ENCODE assay signal across 8 cellular contexts in the genomic region with DNA sequence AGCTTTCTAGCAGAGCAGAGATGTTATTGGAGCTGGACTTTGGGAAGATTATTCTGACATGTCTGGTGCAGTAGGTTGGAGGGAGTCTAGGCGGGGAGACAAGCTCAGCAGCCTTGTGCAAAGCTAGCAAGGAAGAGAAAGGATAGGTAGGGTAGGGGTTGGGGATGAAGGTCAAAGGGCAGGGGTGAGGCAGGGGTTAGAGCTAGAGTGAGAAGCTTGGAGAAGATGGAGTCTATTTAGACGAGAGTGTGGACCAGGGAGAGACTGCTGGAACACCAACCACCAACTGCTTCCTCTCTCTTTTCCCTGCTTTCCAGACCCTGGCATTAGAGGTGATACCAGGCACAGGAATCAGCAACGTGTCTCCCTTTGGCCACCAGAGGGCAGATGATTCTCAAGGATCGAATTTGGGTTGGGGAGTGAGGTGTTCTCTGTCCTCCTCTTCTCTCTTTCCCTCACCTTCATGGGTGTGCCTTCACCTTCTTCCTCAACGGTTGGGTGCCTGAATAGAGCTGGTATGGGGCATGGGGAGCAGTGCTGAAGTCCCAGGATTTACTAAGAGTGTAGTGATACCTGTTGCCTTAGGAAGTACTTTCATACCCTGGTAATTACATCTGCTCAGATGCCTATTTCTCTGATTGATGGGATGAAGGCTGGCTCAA. TPM values are rescaled to one million over a fixed set of nuclear protein-coding genes. Genes with fewer than 3 reads are reported as not detected.
DNase-seq lines count a peak whose midpoint lies in the region; ATAC-seq and TF ChIP-seq lines count a peak whose summit lies in the region.

No MANE protein-coding gene starts in this region.

- CTCF ChIA-PET in A673 (lab: Charles Lee) = interaction anchor here (0.5 to 4.5 kb wide), 4 partner anchors 32 to 111 kb away, joined by 4 to 44 read pairs (median 8); no protein-coding TSS in a partner anchor

- H3K36me3 Mint-ChIP-seq in GM23338 (ENCODE audit: low read depth) = no peaks in the 10 kb centered on the region; the same call in 2 of the 3 replicates

- no peaks in the 10 kb centered on the region for H3K27me3 ChIP-seq in A673 (replicated peaks; ENCODE audit: insufficient read depth, low read depth, low read length, poor library complexity)
- no peaks in the 10 kb centered on the region for H3K27me3 ChIP-seq in GM23338 (ENCODE audit: insufficient read depth)

- H3K4me1 ChIP-seq in A673 (ENCODE audit: insufficient read depth, low read length, poor library complexity, severe bottlenecking) = peaks cover 25% of the 10 kb centered on the region
- H3K4me1 ChIP-seq in GM23338 (ENCODE audit: insufficient read depth) = peaks cover 41% of the 10 kb centered on the region

- no TSS peak for BruUV-seq in A673 (replicated peaks; lab: Mats Ljungman, UMichigan)

- peak overlapping the region; percentile 45; the same call in 1 of the 2 replicates for H2AFZ ChIP-seq in GM23338

- TF ChIP-seq CTCF in A673 (conservative IDR thresholded peaks at IDR 0.05; ENCODE audit: low read depth, low read length) = peak; percentile 90
- TF ChIP-seq CTCF in GM23338 (conservative IDR thresholded peaks at IDR 0.05; ENCODE audit: low read depth in 2 of 2) = peak; percentile 75 to 99

- DNase-seq in A673 (ENCODE audit: low spot score) (peak; percentile 91), GM23338 (ENCODE audit: low spot score) (peak; percentile 96), NCI-H446 (lab: John Stamatoyannopoulos, UW) (peak; percentile 78 to 91), cerebellar nuclear complex (lab: John Stamatoyannopoulos, UW) (peak; percentile 39 to 82), kidney glomerular epithelial cell (lab: John Stamatoyannopoulos, UW) (peak; percentile 74)
- peak; percentile 59 to 66 for DNase-seq in activated CD4-positive, alpha-beta T cell treated with anti-CD3 and anti-CD28 coated beads for 24 hours (ENCODE audit: low read depth in 2 of 2)
- DNase-seq in stimulated activated CD4-positive, alpha-beta T cell treated with anti-CD3 and anti-CD28 coated beads, Interleukin-2, amount 100 ng/mL, for 4 hours (ENCODE audit: low read depth) = peak; percentile 61

- peak; percentile 48 for ATAC-seq in GM23338
- ATAC-seq in HG03571 (IDR thresholded peaks at IDR 0.05; ENCODE audit: unreplicated experiment) = no peak

- H3K9me3 Mint-ChIP-seq in GM23338 = no peaks in the 10 kb centered on the region

- peaks cover 21% of the 10 kb centered on the region for H4K20me1 ChIP-seq in GM23338 (replicated peaks; ENCODE audit: insufficient read depth)

- peak overlapping the region; percentile 73; the same call in 1 of the 2 replicates for H3K27ac Mint-ChIP-seq in GM23338

- H3F3A ChIP-seq in GM23338 (replicated peaks; ENCODE audit: low read depth) = peaks cover 15% of the 10 kb centered on the region

- H3K9me2 ChIP-seq in GM23338 (ENCODE audit: insufficient read depth) = no peaks in the 10 kb centered on the region

- H3K27ac ChIP-seq in A673 (ENCODE audit: low read depth, low read length, poor library complexity, severe bottlenecking) (no peak overlapping the region), GM23338 (ENCODE audit: low read depth) (peak overlapping the region; percentile 39; the same call in 1 of the 2 replicates)

- H3K4me3 Mint-ChIP-seq in GM23338 = peak overlapping the region; percentile 37; the same call in 2 of the 3 replicates

- peaks cover 14% of the 10 kb centered on the region for H3K27me3 Mint-ChIP-seq in GM23338 (ENCODE audit: insufficient read depth, low read depth, poor library complexity)

- no peaks in the 10 kb centered on the region for H3K36me3 ChIP-seq in A673 (ENCODE audit: insufficient read depth, low read length, poor library complexity, severe bottlenecking)
- no peaks in the 10 kb centered on the region for H3K36me3 ChIP-seq in GM23338 (ENCODE audit: insufficient read depth)

- intact Hi-C loops in A673 (cut with micrococcal nuclease; ENCODE audit: unreplicated experiment) = loop anchor here (1.0 to 10.0 kb wide), 2 partner anchors 69 to 138 kb away; a partner anchor contains a TSS

- POLR2A ChIA-PET in A673 (lab: Charles Lee; ENCODE audit: low non-redundant PET) = no interaction called here

- H3K4me1 Mint-ChIP-seq in GM23338 = peaks cover 50% of the 10 kb centered on the region

- H3K79me2 ChIP-seq in GM23338 (replicated peaks; ENCODE audit: insufficient read depth) = peaks cover 29% of the 10 kb centered on the region

- no peaks in the 10 kb centered on the region for H3K9me3 ChIP-seq in A673 (ENCODE audit: low read depth, low read length, poor library complexity, severe bottlenecking)

- no peak overlapping the region for H3K4me3 ChIP-seq in A673 (ENCODE audit: low read depth, low read length, poor library complexity, severe bottlenecking)
- H3K4me3 ChIP-seq in GM23338 = no peak overlapping the region

- H3K4me2 ChIP-seq in GM23338 = peak overlapping the region; percentile 70; the same call in 1 of the 2 replicates

TF ChIP-seq in GM23338, 12 proteins besides CTCF, POLR2A, EP300 and RAD21 (continues in another document):
- TF ChIP-seq EZH2phosphoT487 (IDR thresholded peaks at IDR 0.05; ENCODE audit: unreplicated experiment) (no peak), NANOG (IDR thresholded peaks at IDR 0.05; ENCODE audit: borderline replicate concordance) (no peak)
- TF ChIP-seq, protein P1, sequence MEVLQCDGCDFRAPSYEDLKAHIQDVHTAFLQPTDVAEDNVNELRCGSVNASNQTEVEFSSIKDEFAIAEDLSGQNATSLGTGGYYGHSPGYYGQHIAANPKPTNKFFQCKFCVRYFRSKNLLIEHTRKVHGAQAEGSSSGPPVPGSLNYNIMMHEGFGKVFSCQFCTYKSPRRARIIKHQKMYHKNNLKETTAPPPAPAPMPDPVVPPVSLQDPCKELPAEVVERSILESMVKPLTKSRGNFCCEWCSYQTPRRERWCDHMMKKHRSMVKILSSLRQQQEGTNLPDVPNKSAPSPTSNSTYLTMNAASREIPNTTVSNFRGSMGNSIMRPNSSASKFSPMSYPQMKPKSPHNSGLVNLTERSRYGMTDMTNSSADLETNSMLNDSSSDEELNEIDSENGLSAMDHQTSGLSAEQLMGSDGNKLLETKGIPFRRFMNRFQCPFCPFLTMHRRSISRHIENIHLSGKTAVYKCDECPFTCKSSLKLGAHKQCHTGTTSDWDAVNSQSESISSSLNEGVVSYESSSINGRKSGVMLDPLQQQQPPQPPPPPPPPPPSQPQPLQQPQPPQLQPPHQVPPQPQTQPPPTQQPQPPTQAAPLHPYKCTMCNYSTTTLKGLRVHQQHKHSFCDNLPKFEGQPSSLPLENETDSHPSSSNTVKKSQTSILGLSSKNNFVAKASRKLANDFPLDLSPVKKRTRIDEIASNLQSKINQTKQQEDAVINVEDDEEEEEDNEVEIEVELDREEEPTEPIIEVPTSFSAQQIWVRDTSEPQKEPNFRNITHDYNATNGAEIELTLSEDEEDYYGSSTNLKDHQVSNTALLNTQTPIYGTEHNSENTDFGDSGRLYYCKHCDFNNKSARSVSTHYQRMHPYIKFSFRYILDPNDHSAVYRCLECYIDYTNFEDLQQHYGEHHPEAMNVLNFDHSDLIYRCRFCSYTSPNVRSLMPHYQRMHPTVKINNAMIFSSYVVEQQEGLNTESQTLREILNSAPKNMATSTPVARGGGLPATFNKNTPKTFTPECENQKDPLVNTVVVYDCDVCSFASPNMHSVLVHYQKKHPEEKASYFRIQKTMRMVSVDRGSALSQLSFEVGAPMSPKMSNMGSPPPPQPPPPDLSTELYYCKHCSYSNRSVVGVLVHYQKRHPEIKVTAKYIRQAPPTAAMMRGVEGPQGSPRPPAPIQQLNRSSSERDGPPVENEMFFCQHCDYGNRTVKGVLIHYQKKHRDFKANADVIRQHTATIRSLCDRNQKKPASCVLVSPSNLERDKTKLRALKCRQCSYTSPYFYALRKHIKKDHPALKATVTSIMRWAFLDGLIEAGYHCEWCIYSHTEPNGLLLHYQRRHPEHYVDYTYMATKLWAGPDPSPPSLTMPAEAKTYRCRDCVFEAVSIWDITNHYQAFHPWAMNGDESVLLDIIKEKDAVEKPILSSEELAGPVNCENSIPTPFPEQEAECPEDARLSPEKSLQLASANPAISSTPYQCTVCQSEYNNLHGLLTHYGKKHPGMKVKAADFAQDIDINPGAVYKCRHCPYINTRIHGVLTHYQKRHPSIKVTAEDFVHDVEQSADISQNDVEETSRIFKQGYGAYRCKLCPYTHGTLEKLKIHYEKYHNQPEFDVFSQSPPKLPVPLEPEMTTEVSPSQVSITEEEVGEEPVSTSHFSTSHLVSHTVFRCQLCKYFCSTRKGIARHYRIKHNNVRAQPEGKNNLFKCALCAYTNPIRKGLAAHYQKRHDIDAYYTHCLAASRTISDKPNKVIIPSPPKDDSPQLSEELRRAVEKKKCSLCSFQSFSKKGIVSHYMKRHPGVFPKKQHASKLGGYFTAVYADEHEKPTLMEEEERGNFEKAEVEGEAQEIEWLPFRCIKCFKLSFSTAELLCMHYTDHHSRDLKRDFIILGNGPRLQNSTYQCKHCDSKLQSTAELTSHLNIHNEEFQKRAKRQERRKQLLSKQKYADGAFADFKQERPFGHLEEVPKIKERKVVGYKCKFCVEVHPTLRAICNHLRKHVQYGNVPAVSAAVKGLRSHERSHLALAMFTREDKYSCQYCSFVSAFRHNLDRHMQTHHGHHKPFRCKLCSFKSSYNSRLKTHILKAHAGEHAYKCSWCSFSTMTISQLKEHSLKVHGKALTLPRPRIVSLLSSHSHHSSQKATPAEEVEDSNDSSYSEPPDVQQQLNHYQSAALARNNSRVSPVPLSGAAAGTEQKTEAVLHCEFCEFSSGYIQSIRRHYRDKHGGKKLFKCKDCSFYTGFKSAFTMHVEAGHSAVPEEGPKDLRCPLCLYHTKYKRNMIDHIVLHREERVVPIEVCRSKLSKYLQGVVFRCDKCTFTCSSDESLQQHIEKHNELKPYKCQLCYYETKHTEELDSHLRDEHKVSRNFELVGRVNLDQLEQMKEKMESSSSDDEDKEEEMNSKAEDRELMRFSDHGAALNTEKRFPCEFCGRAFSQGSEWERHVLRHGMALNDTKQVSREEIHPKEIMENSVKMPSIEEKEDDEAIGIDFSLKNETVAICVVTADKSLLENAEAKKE (CRISPR knock-in tag; IDR thresholded peaks at IDR 0.05) = no peak
- TF ChIP-seq, protein P2, sequence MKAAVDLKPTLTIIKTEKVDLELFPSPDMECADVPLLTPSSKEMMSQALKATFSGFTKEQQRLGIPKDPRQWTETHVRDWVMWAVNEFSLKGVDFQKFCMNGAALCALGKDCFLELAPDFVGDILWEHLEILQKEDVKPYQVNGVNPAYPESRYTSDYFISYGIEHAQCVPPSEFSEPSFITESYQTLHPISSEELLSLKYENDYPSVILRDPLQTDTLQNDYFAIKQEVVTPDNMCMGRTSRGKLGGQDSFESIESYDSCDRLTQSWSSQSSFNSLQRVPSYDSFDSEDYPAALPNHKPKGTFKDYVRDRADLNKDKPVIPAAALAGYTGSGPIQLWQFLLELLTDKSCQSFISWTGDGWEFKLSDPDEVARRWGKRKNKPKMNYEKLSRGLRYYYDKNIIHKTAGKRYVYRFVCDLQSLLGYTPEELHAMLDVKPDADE (IDR thresholded peaks at IDR 0.05) = no peak

RNA-seq across cellular contexts. Expression of a gene that starts 1.8 kb away (rescaled TPM):
- total RNA-seq in A673 (2021) = 54.9 and 61.7 TPM in 2 replicates
- 42.6 and 45.9 TPM in 2 replicates for total RNA-seq in GM23338 (2014; rRNA removed; shearing (Covaris generic))
- polyA plus RNA-seq in GM23338 (2016; fragmentation: Nextera tagmentation; extraction: Ambion mirVana) = 15.8 and 18.7 TPM in 2 replicates

RNA-seq across cellular contexts. Expression of a gene that starts 23.9 kb away (rescaled TPM):
- total RNA-seq in A673 (2021) = 91.1 and 94.5 TPM in 2 replicates
- total RNA-seq in GM23338 (2014; rRNA removed; shearing (Covaris generic)) = 65.5 and 84.7 TPM in 2 replicates
- 9.4 and 12.9 TPM in 2 replicates for polyA plus RNA-seq in GM23338 (2016; fragmentation: Nextera tagmentation; extraction: Ambion mirVana)
